13 cellular contexts compared by ENCODE assay signal in the genomic region with DNA sequence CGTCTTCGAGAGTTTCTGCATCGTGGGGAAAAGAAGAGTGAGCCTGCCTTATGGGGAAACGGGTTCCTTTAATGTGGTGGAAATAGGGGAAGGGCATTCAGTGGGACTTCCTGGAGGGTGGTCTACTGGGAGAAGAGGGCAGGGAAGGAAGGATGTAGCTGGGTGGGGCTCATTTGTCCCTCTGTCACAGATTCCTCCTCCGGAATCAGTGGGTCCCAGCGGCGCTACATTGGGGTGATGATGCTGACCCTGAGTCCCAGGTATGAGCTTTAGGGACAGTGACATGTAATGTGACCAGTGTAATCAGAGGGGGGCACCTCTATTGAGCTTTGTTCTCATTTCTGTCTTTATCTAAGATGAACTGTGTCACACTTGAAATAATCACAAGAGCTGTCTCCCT. TPM values are rescaled to one million over a fixed set of nuclear protein-coding genes. Genes with fewer than 3 reads are reported as not detected.
DNase-seq lines count a peak whose midpoint lies in the region; ATAC-seq and TF ChIP-seq lines count a peak whose summit lies in the region.
"Had no signal": no experiment of that assay in that cellular context is flagged by ENCODE, and none has a peak within 500 bp of the region (broad histone marks: within the 10 kb centered on the region; RNA-seq: fewer than 3 reads in every experiment).

No MANE protein-coding gene starts in this region.

- H3K36me3 ChIP-seq in BE2C: peaks cover 16% of the 10 kb centered on the region
- H3K36me3 ChIP-seq in sigmoid colon: peaks cover 16 to 30% (median 24%) of the 10 kb centered on the region in 4 donors
- peaks cover 6 to 50% of the 10 kb centered on the region in 2 donors for H3K36me3 ChIP-seq in psoas muscle (ENCODE audit: insufficient read depth in 1 of 2, low read depth in 1 of 2)
- H3K36me3 ChIP-seq: breast epithelium had no signal

- no peaks in the 10 kb centered on the region for H3K27me3 ChIP-seq in BE2C
- H3K27me3 ChIP-seq in sigmoid colon: no peaks in the 10 kb centered on the region
- no peaks in the 10 kb centered on the region for H3K27me3 ChIP-seq in psoas muscle (ENCODE audit: insufficient read depth in 3 of 3, low read length in 2 of 3)
- H3K27me3 ChIP-seq: breast epithelium, stomach had no signal

- H3K27me3 Mint-ChIP-seq in stimulated activated naive CD8-positive, alpha-beta T cell treated with anti-CD3 and anti-CD28 coated beads, Interleukin-15, Interleukin-2, amounts not matched to agents 100 ng/mL and 50 ng/mL, for 24 hours: no peaks in the 10 kb centered on the region
- H3K27me3 Mint-ChIP-seq in T-helper 17 cell: no peaks in the 10 kb centered on the region

- no peak for TF ChIP-seq CTCF in fibroblast of the aortic adventitia (IDR thresholded peaks at IDR 0.05; ENCODE audit: insufficient read depth, low read length)
- no peak for TF ChIP-seq CTCF in BE2C (IDR thresholded peaks at IDR 0.05; ENCODE audit: low read depth, low read length)
- TF ChIP-seq CTCF in sigmoid colon (IDR thresholded peaks at IDR 0.05): no peak
- no peak for TF ChIP-seq CTCF in psoas muscle (IDR thresholded peaks at IDR 0.05)

- no peaks in the 10 kb centered on the region for H3K9me3 Mint-ChIP-seq in stimulated activated naive CD8-positive, alpha-beta T cell treated with anti-CD3 and anti-CD28 coated beads, Interleukin-15, Interleukin-2, amounts not matched to agents 100 ng/mL and 50 ng/mL, for 24 hours

- intact Hi-C loops in sigmoid colon (cut with DNase I) (loop anchor here (2.0 kb wide), 1 partner anchor 17 kb away; no protein-coding TSS in a partner anchor), psoas muscle (cut with DNase I) (loop anchor here in 1 of 2 donors (2.0 to 5.0 kb wide), 2 partner anchors 77 to 1096 kb away; partner anchors contain the start of gene INO80B)

- peaks cover 53% of the 10 kb centered on the region for H3K36me3 Mint-ChIP-seq in stimulated activated naive CD8-positive, alpha-beta T cell treated with anti-CD3 and anti-CD28 coated beads, Interleukin-15, Interleukin-2, amounts not matched to agents 100 ng/mL and 50 ng/mL, for 24 hours (ENCODE audit: low read depth)
- H3K36me3 Mint-ChIP-seq in T-helper 17 cell (ENCODE audit: low read depth): peaks cover 8% of the 10 kb centered on the region

- ATAC-seq in stimulated activated naive CD8-positive, alpha-beta T cell treated with anti-CD3 and anti-CD28 coated beads, Interleukin-15, Interleukin-2, amounts not matched to agents 100 U/mL and 50 U/mL, for 24 hours: no peak
- ATAC-seq in T-helper 17 cell: no peak
- ATAC-seq in psoas muscle: no peak
- ATAC-seq in HG03442 (IDR thresholded peaks at IDR 0.05; ENCODE audit: unreplicated experiment): no peak
- ATAC-seq: left ventricle myocardium superior had no signal

- H3K4me1 ChIP-seq in BE2C: no peaks in the 10 kb centered on the region
- peaks cover 0 to 34% (median 24%) of the 10 kb centered on the region in 4 donors for H3K4me1 ChIP-seq in sigmoid colon
- H3K4me1 ChIP-seq in psoas muscle: peaks cover 24% of the 10 kb centered on the region

- TF ChIP-seq POLR2A in sigmoid colon (IDR thresholded peaks at IDR 0.05): no peak

- peak overlapping the region; percentile 78 for H3K27ac Mint-ChIP-seq in stimulated activated naive CD8-positive, alpha-beta T cell treated with anti-CD3 and anti-CD28 coated beads, Interleukin-15, Interleukin-2, amounts not matched to agents 100 ng/mL and 50 ng/mL, for 24 hours
- peak overlapping the region; percentile 93 for H3K27ac Mint-ChIP-seq in T-helper 17 cell

- H3K9me3 ChIP-seq in T-helper 17 cell (ENCODE audit: control insufficient read depth, low read length, poor library complexity, severe bottlenecking) (no peaks in the 10 kb centered on the region), BE2C (no peaks in the 10 kb centered on the region), sigmoid colon (no peaks in the 10 kb centered on the region), psoas muscle (no peaks in the 10 kb centered on the region)
- H3K9me3 ChIP-seq: breast epithelium, stomach had no signal

- no peak for TF ChIP-seq EP300 in sigmoid colon (IDR thresholded peaks at IDR 0.05)

- H3K27ac ChIP-seq in sigmoid colon (no peak overlapping the region), psoas muscle (no peak overlapping the region)
- H3K27ac ChIP-seq: breast epithelium, parathyroid adenoma had no signal

- WGBS in sigmoid colon, 2 donors: 82 to 89% methylated on average over 7 of the region's 7 CpGs
- 82 to 85% (median 83%) methylated on average over 7 of the region's 7 CpGs for WGBS in psoas muscle, 3 donors

- peak overlapping the region; percentile 99 for H3K4me3 Mint-ChIP-seq in stimulated activated naive CD8-positive, alpha-beta T cell treated with anti-CD3 and anti-CD28 coated beads, Interleukin-15, Interleukin-2, amounts not matched to agents 100 ng/mL and 50 ng/mL, for 24 hours
- peak overlapping the region; percentile 28 for H3K4me3 Mint-ChIP-seq in T-helper 17 cell

- H3K4me1 Mint-ChIP-seq in stimulated activated naive CD8-positive, alpha-beta T cell treated with anti-CD3 and anti-CD28 coated beads, Interleukin-15, Interleukin-2, amounts not matched to agents 100 ng/mL and 50 ng/mL, for 24 hours (ENCODE audit: low read depth): peaks cover 44% of the 10 kb centered on the region
- peaks cover 28% of the 10 kb centered on the region for H3K4me1 Mint-ChIP-seq in T-helper 17 cell

- DNase-seq in stimulated activated naive CD8-positive, alpha-beta T cell treated with anti-CD3 and anti-CD28 coated beads, Interleukin-15, Interleukin-2, amounts not matched to agents 100 U/mL and 50 U/mL, for 24 hours: no peak
- no peak for DNase-seq in T-helper 17 cell
- no peak for DNase-seq in fibroblast of the aortic adventitia (ENCODE audit: low read depth)
- no peak for DNase-seq in BE2C
- no peak for DNase-seq in sigmoid colon
- no peak for DNase-seq in psoas muscle
- DNase-seq: left ventricle myocardium superior, stomach, T1000 had no signal

- H3K4me3 ChIP-seq in fibroblast of the aortic adventitia (ENCODE audit: low read depth, low read length) (peak overlapping the region; percentile 17), BE2C (ENCODE audit: low read depth, low read length) (no peak overlapping the region; the same call in 1 of the 2 replicates), sigmoid colon (no peak overlapping the region), psoas muscle (no peak overlapping the region)

RNA-seq across cellular contexts. Expression of gene HTRA2, which starts 1.9 kb away (rescaled TPM):
- total RNA-seq in T-helper 17 cell (10 to 100 TPM; 18.5 to 21.4 TPM), fibroblast of the aortic adventitia (ENCODE audit: low replicate concordance) (27.1 and 32.9 TPM in 2 replicates), sigmoid colon (10 to 100 TPM; 28.2 to 39.3 (median 31.8) TPM), psoas muscle (10 to 100 TPM; 23.0 to 30.9 (median 27.2) TPM)
- polyA plus RNA-seq in BE2C (2012; ENCODE audit: insufficient read depth, insufficient read length, low read depth): 52.4 TPM
- polyA plus RNA-seq in sigmoid colon (10 to 100 TPM; 19.7 to 39.8 (median 22.8) TPM), psoas muscle (10 to 100 TPM; 24.2 to 54.4 (median 41.8) TPM)

RNA-seq across cellular contexts. Expression of gene AUP1, which starts 2.2 kb away (rescaled TPM):
- 100 to 1,000 TPM; 139 to 153 TPM for total RNA-seq in T-helper 17 cell
- total RNA-seq in fibroblast of the aortic adventitia (ENCODE audit: low replicate concordance): 18.1 and 88.0 TPM in 2 replicates
- polyA plus RNA-seq in BE2C (2012; ENCODE audit: insufficient read depth, insufficient read length, low read depth): 222 TPM
- total RNA-seq in sigmoid colon: 100 to 1,000 TPM in 1 of 4 donors, 10 to 100 TPM in 3; 76.5 to 133 (median 83.1) TPM
- polyA plus RNA-seq in sigmoid colon: 100 to 1,000 TPM in 1 of 3 donors, 10 to 100 TPM in 2; 46.5 to 178 (median 47.4) TPM
- 10 to 100 TPM; 56.0 to 94.7 (median 84.6) TPM for total RNA-seq in psoas muscle
- polyA plus RNA-seq in psoas muscle: 100 to 1,000 TPM; 123 to 205 (median 169) TPM

RNA-seq across cellular contexts. Expression of gene DQX1, which starts 5.6 kb away (rescaled TPM):
- total RNA-seq in T-helper 17 cell: under 1 TPM in 1 of 2 donors, not detected in 1; 0.23 TPM
- total RNA-seq in fibroblast of the aortic adventitia (ENCODE audit: low replicate concordance): 0.27 TPM in 1 of 2 replicates, not detected in the other
- polyA plus RNA-seq in BE2C (2012; ENCODE audit: insufficient read depth, insufficient read length, low read depth): 15.8 TPM
- total RNA-seq in sigmoid colon: not detected
- 10 to 100 TPM in 2 of 3 donors, 1 to 10 TPM in 1; 7.2 to 15.6 (median 13.2) TPM for polyA plus RNA-seq in sigmoid colon
- not detected for total RNA-seq in psoas muscle
- polyA plus RNA-seq in psoas muscle: under 1 TPM; 0.19 to 0.27 (median 0.27) TPM
- total RNA-seq: left ventricle myocardium superior had no signal

RNA-seq across cellular contexts. Expression of gene TLX2, which starts 17.4 kb away (rescaled TPM):
- total RNA-seq in T-helper 17 cell (1 to 10 TPM in 1 of 2 donors, under 1 TPM in 1; 0.16 to 1.5 TPM), fibroblast of the aortic adventitia (ENCODE audit: low replicate concordance) (not detected in 2 replicates), sigmoid colon (1 to 10 TPM; 1.2 to 2.5 (median 1.8) TPM), psoas muscle (not detected)
- polyA plus RNA-seq in BE2C (2012; ENCODE audit: insufficient read depth, insufficient read length, low read depth): 27.0 TPM
- polyA plus RNA-seq in sigmoid colon (1 to 10 TPM in 1 of 3 donors, not detected in 2; 1.0 TPM), psoas muscle (not detected)
- total RNA-seq: breast epithelium, left ventricle myocardium superior had no signal

RNA-seq across cellular contexts. Expression of gene LOXL3, which starts 22.1 kb away (rescaled TPM):
- total RNA-seq in T-helper 17 cell: 1 to 10 TPM in 1 of 2 donors, under 1 TPM in 1; 0.75 to 2.0 TPM
- 11.9 and 18.5 TPM in 2 replicates for total RNA-seq in fibroblast of the aortic adventitia (ENCODE audit: low replicate concordance)
- 15.9 TPM for polyA plus RNA-seq in BE2C (2012; ENCODE audit: insufficient read depth, insufficient read length, low read depth)
- total RNA-seq in sigmoid colon: 1 to 10 TPM; 5.4 to 7.9 (median 7.8) TPM
- 1 to 10 TPM in 2 of 3 donors, under 1 TPM in 1; 0.60 to 3.5 (median 1.8) TPM for polyA plus RNA-seq in sigmoid colon
- total RNA-seq in psoas muscle: 1 to 10 TPM in 3 of 4 donors, under 1 TPM in 1; 0.99 to 2.3 (median 1.6) TPM
- under 1 TPM; 0.62 to 0.64 (median 0.64) TPM for polyA plus RNA-seq in psoas muscle
